Comparison of ENCODE assay signal across 19 cellular contexts in the genomic region with DNA sequence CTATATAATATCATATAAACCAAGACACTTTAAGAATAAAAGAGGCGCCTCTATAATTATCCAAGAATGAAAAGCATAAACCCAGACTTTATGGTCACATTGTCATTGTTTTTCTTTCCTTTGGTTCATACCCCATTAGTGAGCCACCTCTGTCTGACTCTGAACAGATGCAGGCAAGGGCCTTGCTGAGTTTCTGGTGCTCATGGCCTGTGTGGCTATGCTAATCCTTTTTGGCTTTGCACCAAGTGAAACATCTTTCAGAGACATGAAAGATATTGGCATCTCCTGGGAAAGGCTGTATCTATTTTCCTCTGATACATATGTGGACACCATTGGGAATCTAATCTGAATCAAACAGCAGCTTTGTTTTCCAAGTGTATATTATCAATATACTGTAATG.
DNase-seq lines count a peak whose midpoint lies in the region; ATAC-seq and TF ChIP-seq lines count a peak whose summit lies in the region.
"Had no signal": no experiment of that assay in that cellular context is flagged by ENCODE, and none has a peak within 500 bp of the region (broad histone marks: within the 10 kb centered on the region; RNA-seq: fewer than 3 reads in every experiment).

No MANE protein-coding gene starts in this region.

- H3K9me3 ChIP-seq in aorta (ENCODE audit: control insufficient read depth, low read length) = no peaks in the 10 kb centered on the region

- TF ChIP-seq CTCF in astrocyte of the spinal cord (IDR thresholded peaks at IDR 0.05; ENCODE audit: low read depth, low read length) = no peak
- TF ChIP-seq CTCF in GM10248 (IDR thresholded peaks at IDR 0.05; ENCODE audit: control extremely low read depth, extremely low read depth, low read depth, missing control alignments) = no peak

- in situ Hi-C loops in astrocyte of the spinal cord (cut with HindIII; ENCODE audit: low sequenced_read_pairs) = no loop called here

- H3K4me3 ChIP-seq in astrocyte of the spinal cord (ENCODE audit: low read depth, low read length) (no peak overlapping the region), aorta (ENCODE audit: low read length in 2 of 2) (no peak overlapping the region)

- H3K27me3 ChIP-seq in aorta (ENCODE audit: control insufficient read depth in 1 of 2, insufficient read depth in 2 of 2, low read length in 1 of 2) = no peaks in the 10 kb centered on the region

- CTCF ChIA-PET in GM10248 (lab: Yijun Ruan, JAX) = no interaction called here

- H3K36me3 ChIP-seq in aorta (ENCODE audit: control insufficient read depth in 1 of 2, insufficient read depth in 2 of 2, low read length in 1 of 2) = no peaks in the 10 kb centered on the region

- intact Hi-C loops in aorta (cut with DNase I) = no loop called here

- peaks cover 4 to 6% of the 10 kb centered on the region in 2 donors for H3K4me1 ChIP-seq in aorta (ENCODE audit: control insufficient read depth in 1 of 2, insufficient read depth in 2 of 2, low read length in 2 of 2)

- no peak for ATAC-seq in aorta (ENCODE audit: low FRiP score)
- ATAC-seq: PC-3 had no signal

- POLR2A ChIA-PET in GM10248 (lab: Yijun Ruan, JAX) = no interaction called here

- WGBS in aorta, 2 donors = 57 to 71% methylated on average over 1 of the region's 1 CpG

- peak; percentile 5 for DNase-seq in NCI-H69 (lab: John Stamatoyannopoulos, UW)
- DNase-seq in astrocyte of the spinal cord (ENCODE audit: low read depth, low spot score) = peak; percentile 28
- peak; percentile 62 for DNase-seq in myocyte (ENCODE audit: low read depth)
- DNase-seq in aorta = no peak
- no peak for DNase-seq in stimulated activated CD4-positive, alpha-beta T cell treated with anti-CD3 and anti-CD28 coated beads, Interleukin-4, amount 100 ng/mL, for 24 hours
- DNase-seq in GM10248 (ENCODE audit: extremely low spot score) = no peak
- DNase-seq in HCEC 1CT = no peak
- DNase-seq: AML-193, DND-41, GDM1, H7, NCI-H1436, NCI-H2029, NCI-H510A, NCI-H774, PC-3 had no signal

- peak overlapping the region; percentile 6 to 43 for H3K27ac ChIP-seq in aorta (ENCODE audit: low read depth in 1 of 2, low read length in 2 of 2)
- H3K27ac ChIP-seq: C4-2B, KMS-11, RWPE1 had no signal

Comparison
In these comparisons a context has a peak if more than half of its experiments do, and no peak if none do; other contexts are left out.
1. DNase-seq: peak in NCI-H69 (single experiment), astrocyte of the spinal cord (single experiment) and myocyte (single experiment); none in aorta (0 of 2), stimulated activated CD4-positive, alpha-beta T cell treated with anti-CD3 and anti-CD28 coated beads, Interleukin-4, amount 100 ng/mL, for 24 hours (single experiment), GM10248 (single experiment) and HCEC 1CT (single experiment).